15 cellular contexts compared by ENCODE assay signal in genomic region chr3:8152826-8153418, GRCh38.
"Had no signal": no experiment of that assay in that cellular context is flagged by ENCODE, and none has a peak within 500 bp of the region (broad histone marks: within the 10 kb centered on the region; RNA-seq: fewer than 3 reads in every experiment).

No MANE protein-coding gene starts in this region.

- H3K4me1 ChIP-seq: heart right ventricle, prostate gland, sigmoid colon, upper lobe of left lung had no signal

- DNase-seq: activated CD4-positive, alpha-beta T cell treated with anti-CD3 and anti-CD28 coated beads for 4 hours; activated CD8-positive, alpha-beta memory T cell treated with anti-CD3 and anti-CD28 coated beads, Interleukin-2, amount 50 U/mL, for 48 hours; activated CD8-positive, alpha-beta T cell treated with anti-CD3 and anti-CD28 coated beads, Interleukin-2, amount 10 ng/mL, durations not matched to agents 7 days and 5 days; aorta; foreskin melanocyte; heart right ventricle; kidney; naive thymus-derived CD4-positive, alpha-beta T cell; sigmoid colon; stimulated activated CD4-positive, alpha-beta T cell treated with anti-CD3 and anti-CD28 coated beads, Interleukin-12 subunit alpha, Interleukin-12 subunit beta, amount 100 ng/mL, for 4 hours; stimulated activated naive CD4-positive, alpha-beta T cell treated with Interleukin-2 at 50 U/mL for 16 hours; T-helper 9 cell; upper lobe of left lung had no signal

- H3K27me3 ChIP-seq: heart right ventricle, sigmoid colon, upper lobe of left lung had no signal

- H3K4me3 Mint-ChIP-seq: activated CD8-positive, alpha-beta T cell treated with anti-CD3 and anti-CD28 coated beads, Interleukin-2, amount 10 ng/mL, durations not matched to agents 7 days and 5 days; naive thymus-derived CD4-positive, alpha-beta T cell had no signal

- H3K4me1 Mint-ChIP-seq: naive thymus-derived CD4-positive, alpha-beta T cell had no signal

- ATAC-seq: activated CD8-positive, alpha-beta T cell treated with anti-CD3 and anti-CD28 coated beads, Interleukin-2, amount 10 ng/mL, durations not matched to agents 7 days and 5 days; heart right ventricle; naive thymus-derived CD4-positive, alpha-beta T cell had no signal

- H3K27ac Mint-ChIP-seq: activated CD8-positive, alpha-beta T cell treated with anti-CD3 and anti-CD28 coated beads, Interleukin-2, amount 10 ng/mL, durations not matched to agents 7 days and 5 days; naive thymus-derived CD4-positive, alpha-beta T cell had no signal

- H3K27ac ChIP-seq: heart right ventricle, prostate gland, sigmoid colon, upper lobe of left lung, VCaP had no signal

- H3K36me3 Mint-ChIP-seq: naive thymus-derived CD4-positive, alpha-beta T cell had no signal
